Comparison of ENCODE assay signal across 18 cellular contexts in the genomic region with DNA sequence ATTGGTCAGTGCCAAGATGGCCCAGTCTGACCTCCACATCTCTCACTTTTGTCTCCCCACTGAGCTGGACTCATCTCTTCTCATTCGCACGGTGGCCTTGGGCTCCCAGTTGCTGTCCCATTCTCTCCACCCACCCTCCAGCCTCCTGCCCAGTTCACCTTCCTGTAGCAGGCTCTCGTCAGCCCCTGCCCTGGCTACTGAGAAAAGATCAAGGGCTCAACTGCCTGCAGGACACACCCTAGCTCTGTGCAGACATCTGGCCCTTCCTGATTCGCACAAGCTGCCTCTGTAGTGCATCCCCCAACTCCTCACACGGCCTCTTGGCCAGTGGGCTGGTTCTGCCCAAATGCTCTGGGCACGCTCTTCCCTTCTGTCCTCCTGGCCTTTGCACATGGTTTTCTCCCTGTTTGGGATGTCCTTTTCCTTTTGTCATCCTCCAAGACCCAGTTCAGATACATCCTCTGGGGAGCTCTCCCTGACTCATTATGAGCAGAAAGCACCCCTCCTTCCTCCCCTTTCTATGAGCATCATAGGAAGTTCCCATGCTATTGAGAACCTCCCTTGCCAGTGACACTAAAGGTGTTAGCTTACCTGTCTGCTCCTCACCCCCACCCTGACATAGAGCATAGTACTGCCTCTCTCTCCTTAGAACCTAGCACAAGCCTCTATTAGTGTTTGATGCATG.
A peak's percentile ranks its signal among the peaks of the same experiment; 100 is the strongest.
DNase-seq lines count a peak whose midpoint lies in the region; TF ChIP-seq lines count a peak whose summit lies in the region.
"Had no signal": no experiment of that assay in that cellular context is flagged by ENCODE, and none has a peak within 500 bp of the region (broad histone marks: within the 10 kb centered on the region; RNA-seq: fewer than 3 reads in every experiment).

No MANE protein-coding gene starts in this region.

- H3K4ac ChIP-seq in trophoblast cell (ENCODE audit: low read depth, low read length), result no peak overlapping the region

- H3K14ac ChIP-seq in trophoblast cell (ENCODE audit: low read length), result no peak overlapping the region

- peaks cover 9% of the 10 kb centered on the region for H3K79me1 ChIP-seq in trophoblast cell (ENCODE audit: low read length)

- H4K20me1 ChIP-seq in Loucy (ENCODE audit: insufficient read depth, low read length, poor library complexity, severe bottlenecking), result no peaks in the 10 kb centered on the region
- no peaks in the 10 kb centered on the region for H4K20me1 ChIP-seq in osteoblast (ENCODE audit: insufficient read depth, low read length)

- no peaks in the 10 kb centered on the region for H3K36me3 ChIP-seq in Loucy (ENCODE audit: insufficient read depth, low read length)
- H3K36me3 ChIP-seq in endodermal cell (ENCODE audit: control insufficient read depth, insufficient read depth, low read length), result no peaks in the 10 kb centered on the region
- H3K36me3 ChIP-seq in trophoblast cell (ENCODE audit: control insufficient read depth in 1 of 2, insufficient read depth in 2 of 2, low read length in 2 of 2), result no peaks in the 10 kb centered on the region
- no peaks in the 10 kb centered on the region for H3K36me3 ChIP-seq in Peyer's patch
- no peaks in the 10 kb centered on the region for H3K36me3 ChIP-seq in osteoblast (ENCODE audit: insufficient read depth, low read length)

- no peak overlapping the region for H3K4me3 Mint-ChIP-seq in activated naive CD4-positive, alpha-beta T cell treated with anti-CD3 and anti-CD28 coated beads, Interleukin-2, amount 10 ng/mL, durations not matched to agents 7 days and 5 days
- H3K4me3 Mint-ChIP-seq in endodermal cell, result no peak overlapping the region
- H3K4me3 Mint-ChIP-seq: CD8-positive, alpha-beta memory T cell; IgD-negative memory B cell had no signal

- H3K18ac ChIP-seq in trophoblast cell (ENCODE audit: low read length), result no peak overlapping the region

- DNase-seq in activated naive CD4-positive, alpha-beta T cell treated with anti-CD3 and anti-CD28 coated beads, Interleukin-2, amount 10 ng/mL, durations not matched to agents 7 days and 5 days, result no peak
- DNase-seq in activated naive CD4-positive, alpha-beta T cell treated with anti-CD3 and anti-CD28 coated beads, Interleukin-2, amount 50 U/mL, for 16 hours, result no peak
- peak; percentile 27 for DNase-seq in endodermal cell
- DNase-seq in trophoblast cell, result no peak
- DNase-seq in Peyer's patch, result no peak
- no peak for DNase-seq in H4 (ENCODE audit: low spot score)
- DNase-seq in osteoblast (ENCODE audit: insufficient read length, low spot score, missing footprints), result no peak
- DNase-seq: ACHN; CD8-positive, alpha-beta memory T cell; GF-D8; MV-4-11; NCI-H1436; NCI-H2029 treated with DMSO at 0.1 percent for 48 hours; NCI-H2227 treated with DMSO at 0.1 percent for 48 hours; NCI-H524 treated with DMSO at 0.1 percent for 48 hours; RPMI8226 had no signal

- no peaks in the 10 kb centered on the region for H3K9me2 ChIP-seq in Loucy (replicated peaks; ENCODE audit: low read depth, low read length)

- H3K27ac ChIP-seq in endodermal cell (ENCODE audit: low read depth, low read length), result no peak overlapping the region
- H3K27ac ChIP-seq in trophoblast cell (ENCODE audit: low read depth, low read length), result no peak overlapping the region
- H3K27ac ChIP-seq in Peyer's patch, result no peak overlapping the region
- no peak overlapping the region for H3K27ac ChIP-seq in osteoblast (ENCODE audit: low read depth, low read length)

- H3K9me3 ChIP-seq in Loucy (ENCODE audit: insufficient read depth, low read depth, low read length), result no peaks in the 10 kb centered on the region
- no peaks in the 10 kb centered on the region for H3K9me3 ChIP-seq in endodermal cell (ENCODE audit: control insufficient read depth, low read length)
- H3K9me3 ChIP-seq in trophoblast cell (ENCODE audit: insufficient read depth, low read depth, low read length), result peaks cover 3% of the 10 kb centered on the region
- H3K9me3 ChIP-seq in Peyer's patch, result no peaks in the 10 kb centered on the region
- no peaks in the 10 kb centered on the region for H3K9me3 ChIP-seq in osteoblast (ENCODE audit: low read depth, low read length)

- no peak overlapping the region for H2BK5ac ChIP-seq in trophoblast cell (ENCODE audit: low read depth, low read length, poor library complexity)

- CTCF ChIA-PET in activated naive CD4-positive, alpha-beta T cell treated with anti-CD3 and anti-CD28 coated beads, Interleukin-2, amount 10 ng/mL, durations not matched to agents 7 days and 5 days (lab: Charles Lee), result interaction anchor here (0.8 to 1.5 kb wide), 7 partner anchors 9 to 115 kb away, joined by 3 to 6 read pairs (median 4); a partner anchor contains a TSS

- H4K12ac ChIP-seq in trophoblast cell (ENCODE audit: low read depth, low read length), result no peak overlapping the region

- H3F3A ChIP-seq in Loucy (ENCODE audit: low read depth), result no peaks in the 10 kb centered on the region

- no peak for TF ChIP-seq POLR2A in Peyer's patch (IDR thresholded peaks at IDR 0.05)

- H3K27ac Mint-ChIP-seq in activated naive CD4-positive, alpha-beta T cell treated with anti-CD3 and anti-CD28 coated beads, Interleukin-2, amount 10 ng/mL, durations not matched to agents 7 days and 5 days, result peak overlapping the region; percentile 49
- H3K27ac Mint-ChIP-seq in endodermal cell, result no peak overlapping the region

- H3K4me1 Mint-ChIP-seq in activated naive CD4-positive, alpha-beta T cell treated with anti-CD3 and anti-CD28 coated beads, Interleukin-2, amount 10 ng/mL, durations not matched to agents 7 days and 5 days, result peaks cover 37% of the 10 kb centered on the region
- H3K4me1 Mint-ChIP-seq in endodermal cell, result no peaks in the 10 kb centered on the region

- H3K4me2 ChIP-seq in Loucy (ENCODE audit: low read depth, low read length, poor library complexity, severe bottlenecking) (no peak overlapping the region), trophoblast cell (ENCODE audit: low read length) (no peak overlapping the region), osteoblast (ENCODE audit: insufficient read depth, low read length) (no peak overlapping the region)

- H3K4me3 ChIP-seq in Loucy (ENCODE audit: low read length, poor library complexity, severe bottlenecking), result no peak overlapping the region
- H3K4me3 ChIP-seq in endodermal cell (ENCODE audit: low read length), result no peak overlapping the region
- no peak overlapping the region for H3K4me3 ChIP-seq in trophoblast cell (ENCODE audit: low read depth, low read length)
- no peak overlapping the region for H3K4me3 ChIP-seq in Peyer's patch
- H3K4me3 ChIP-seq in osteoblast (ENCODE audit: insufficient read depth, low read length), result no peak overlapping the region

- H3K9ac ChIP-seq in Loucy (ENCODE audit: low read depth, low read length, poor library complexity, severe bottlenecking) (no peak overlapping the region), endodermal cell (ENCODE audit: extremely low read depth, low read length, poor library complexity, severe bottlenecking) (no peak overlapping the region), trophoblast cell (ENCODE audit: low read length) (no peak overlapping the region)

- H3K79me2 ChIP-seq in Loucy (ENCODE audit: insufficient read depth, low read length), result no peaks in the 10 kb centered on the region
- no peaks in the 10 kb centered on the region for H3K79me2 ChIP-seq in trophoblast cell (ENCODE audit: control insufficient read depth, insufficient read depth, low read length, poor library complexity)
- H3K79me2 ChIP-seq in osteoblast (ENCODE audit: insufficient read depth, low read length), result no peaks in the 10 kb centered on the region

- no peaks in the 10 kb centered on the region for H3K9me3 Mint-ChIP-seq in activated naive CD4-positive, alpha-beta T cell treated with anti-CD3 and anti-CD28 coated beads, Interleukin-2, amount 10 ng/mL, durations not matched to agents 7 days and 5 days
- H3K9me3 Mint-ChIP-seq in endodermal cell, result no peaks in the 10 kb centered on the region
- H3K9me3 Mint-ChIP-seq: CD8-positive, alpha-beta memory T cell had no signal

- H2BK120ac ChIP-seq in trophoblast cell (ENCODE audit: insufficient read depth, low read length, poor library complexity), result no peak overlapping the region

- peaks cover 9% of the 10 kb centered on the region for H3K4me1 ChIP-seq in Loucy (ENCODE audit: insufficient read depth, low read length, poor library complexity, severe bottlenecking)
- H3K4me1 ChIP-seq in endodermal cell (ENCODE audit: control insufficient read depth, insufficient read depth, low read length), result no peaks in the 10 kb centered on the region
- peaks cover 4 to 7% of the 10 kb centered on the region in 2 experiments for H3K4me1 ChIP-seq in trophoblast cell (ENCODE audit: control insufficient read depth in 1 of 2, insufficient read depth in 2 of 2, low read length in 2 of 2)
- no peaks in the 10 kb centered on the region for H3K4me1 ChIP-seq in Peyer's patch
- peaks cover 41% of the 10 kb centered on the region for H3K4me1 ChIP-seq in osteoblast (ENCODE audit: insufficient read depth, low read length)

- peak overlapping the region; percentile 7 for H2BK12ac ChIP-seq in trophoblast cell (ENCODE audit: low read length)

- H2AK5ac ChIP-seq in trophoblast cell (ENCODE audit: low read length), result peak overlapping the region; percentile 34

- H3K27me3 ChIP-seq in Loucy (ENCODE audit: insufficient read depth, low read length, poor library complexity, severe bottlenecking), result no peaks in the 10 kb centered on the region
- H3K27me3 ChIP-seq in endodermal cell (ENCODE audit: control insufficient read depth, insufficient read depth, low read length, poor library complexity, severe bottlenecking), result no peaks in the 10 kb centered on the region
- H3K27me3 ChIP-seq in trophoblast cell (ENCODE audit: insufficient read depth, low read length), result no peaks in the 10 kb centered on the region
- H3K27me3 ChIP-seq in Peyer's patch, result no peaks in the 10 kb centered on the region
- H3K27me3 ChIP-seq in osteoblast (ENCODE audit: insufficient read depth, low read length), result no peaks in the 10 kb centered on the region

- H2AFZ ChIP-seq in Loucy (ENCODE audit: low read length), result no peak overlapping the region
- H2AFZ ChIP-seq in trophoblast cell (ENCODE audit: insufficient read depth, low read length, poor library complexity), result no peak overlapping the region
- no peak overlapping the region for H2AFZ ChIP-seq in osteoblast (ENCODE audit: low read length)

- peak overlapping the region; percentile 3 for H4K91ac ChIP-seq in trophoblast cell (ENCODE audit: low read depth, low read length)

- WGBS in endodermal cell (ENCODE audit: insufficient coverage in 1 of 2, insufficient read length in 1 of 2), 2 experiments, result 93 to 95% methylated on average over 3 to 6 of the region's 6 CpGs
- WGBS in trophoblast cell (ENCODE audit: extremely low coverage, insufficient coverage, insufficient read length), result no CpG with 5 or more reads among the region's 6 CpGs

- TF ChIP-seq CTCF in Loucy (conservative IDR thresholded peaks at IDR 0.05; ENCODE audit: low read length) (0 out of 2 replicates have a peak, but pooled peaks have one; percentile 7), endodermal cell (conservative IDR thresholded peaks at IDR 0.05) (no peak), Peyer's patch (IDR thresholded peaks at IDR 0.05) (no peak), osteoblast (IDR thresholded peaks at IDR 0.05; ENCODE audit: extremely low read depth, low read depth, low read length) (no peak)

- no peak overlapping the region for H3K23ac ChIP-seq in trophoblast cell (ENCODE audit: low read length)

- H4K8ac ChIP-seq in trophoblast cell (ENCODE audit: low read depth, low read length), result no peak overlapping the region

- no peaks in the 10 kb centered on the region for H3K36me3 Mint-ChIP-seq in activated naive CD4-positive, alpha-beta T cell treated with anti-CD3 and anti-CD28 coated beads, Interleukin-2, amount 10 ng/mL, durations not matched to agents 7 days and 5 days
- H3K36me3 Mint-ChIP-seq in endodermal cell (ENCODE audit: low read depth), result no peaks in the 10 kb centered on the region

- peaks cover 39% of the 10 kb centered on the region for H3K27me3 Mint-ChIP-seq in activated naive CD4-positive, alpha-beta T cell treated with anti-CD3 and anti-CD28 coated beads, Interleukin-2, amount 10 ng/mL, durations not matched to agents 7 days and 5 days
- H3K27me3 Mint-ChIP-seq in endodermal cell (ENCODE audit: insufficient read depth), result peaks cover 9% of the 10 kb centered on the region
- H3K27me3 Mint-ChIP-seq: IgD-negative memory B cell had no signal
